8 cellular contexts compared by ENCODE assay signal in genomic region chr1:243253927-243254232, GRCh38. TPM values are rescaled to one million over a fixed set of nuclear protein-coding genes. Genes with fewer than 3 reads are reported as not detected.
DNase-seq lines count a peak whose midpoint lies in the region; ATAC-seq and TF ChIP-seq lines count a peak whose summit lies in the region.

No MANE protein-coding gene starts in this region.

- H3K27me3 Mint-ChIP-seq in CD8-positive, alpha-beta T cell (ENCODE audit: low read depth): no peaks in the 10 kb centered on the region
- H3K27me3 Mint-ChIP-seq in naive thymus-derived CD4-positive, alpha-beta T cell: peaks cover 0 to 3% (median 0%) of the 10 kb centered on the region in 5 donors

- intact Hi-C loops in CD8-positive, alpha-beta T cell (cut with DNase I, micrococcal nuclease): loop anchor here (2.0 to 10.0 kb wide), 10 partner anchors 597 to 1613 kb away; partner anchors contain the start of genes CHML (in 2 of the 2), COX20 (in 2 of the 2), OPN3 (in 2 of the 2) and AKT3 (in 1 of the 2)
- intact Hi-C loops in naive thymus-derived CD4-positive, alpha-beta T cell (cut with micrococcal nuclease): loop anchor here (2.0 to 10.0 kb wide), 9 partner anchors 33 to 1735 kb away; partner anchors contain the start of genes CHML (in 1 of the 2), COX20 (in 1 of the 2), FH (in 1 of the 2) and HNRNPU (in 1 of the 2)

- no peak for DNase-seq in CD8-positive, alpha-beta T cell
- DNase-seq in cerebellum (ENCODE audit: low spot score) (peak; percentile 7), NCI-H2171 treated with DMSO at 0.1 percent for 48 hours (lab: John Stamatoyannopoulos, UW) (no peak), NCI-H128 (lab: John Stamatoyannopoulos, UW; ENCODE audit: unreplicated experiment) (no peak), NCI-H1930 (lab: John Stamatoyannopoulos, UW) (no peak), cerebellar cortex (ENCODE audit: low spot score) (no peak)
- DNase-seq in naive thymus-derived CD4-positive, alpha-beta T cell: peak in 2 of 9 donors; percentile 12 to 21

- no peaks in the 10 kb centered on the region for H3K27me3 ChIP-seq in CD8-positive, alpha-beta T cell (ENCODE audit: insufficient read depth, low read length)
- H3K27me3 ChIP-seq in KMS-11 (ENCODE audit: insufficient read depth, low read depth): no peaks in the 10 kb centered on the region
- H3K27me3 ChIP-seq in naive thymus-derived CD4-positive, alpha-beta T cell (ENCODE audit: control insufficient read depth in 2 of 2, insufficient read depth in 2 of 2, low read length in 2 of 2): no peaks in the 10 kb centered on the region

- H3K4me2 ChIP-seq in KMS-11: peak overlapping the region; percentile 85

- H4K20me1 ChIP-seq in KMS-11 (ENCODE audit: insufficient read depth): no peaks in the 10 kb centered on the region

- H3K36me3 ChIP-seq in CD8-positive, alpha-beta T cell (ENCODE audit: insufficient read depth, low read length): no peaks in the 10 kb centered on the region
- no peaks in the 10 kb centered on the region for H3K36me3 ChIP-seq in KMS-11 (ENCODE audit: insufficient read depth)
- peaks cover 0 to 12% (median 0%) of the 10 kb centered on the region in 3 experiments for H3K36me3 ChIP-seq in naive thymus-derived CD4-positive, alpha-beta T cell (ENCODE audit: control insufficient read depth in 2 of 3, insufficient read depth in 3 of 3, low read length in 3 of 3)

- peak overlapping the region; percentile 94 for H3K4me3 ChIP-seq in CD8-positive, alpha-beta T cell (ENCODE audit: low read depth, low read length)
- H3K4me3 ChIP-seq in KMS-11 (IDR thresholded peaks at IDR 0.05; ENCODE audit: insufficient read depth, low read depth, low read length): peak overlapping the region; percentile 46
- peak overlapping the region; percentile 40 for H3K4me3 ChIP-seq in naive thymus-derived CD4-positive, alpha-beta T cell (ENCODE audit: low read length)

- peaks cover 26% of the 10 kb centered on the region for H3K4me1 ChIP-seq in CD8-positive, alpha-beta T cell (ENCODE audit: insufficient read depth, low read length)
- H3K4me1 ChIP-seq in KMS-11 (ENCODE audit: low read depth, poor library complexity, severe bottlenecking): peaks cover 30% of the 10 kb centered on the region
- H3K4me1 ChIP-seq in naive thymus-derived CD4-positive, alpha-beta T cell (ENCODE audit: control insufficient read depth in 2 of 2, insufficient read depth in 2 of 2, low read length in 2 of 2): peaks cover 13 to 22% of the 10 kb centered on the region in 2 donors

- H3K36me3 Mint-ChIP-seq in CD8-positive, alpha-beta T cell: peaks cover 18% of the 10 kb centered on the region
- H3K36me3 Mint-ChIP-seq in naive thymus-derived CD4-positive, alpha-beta T cell: peaks cover 0 to 5% (median 0%) of the 10 kb centered on the region in 5 donors

- peaks cover 49% of the 10 kb centered on the region for H3K4me1 Mint-ChIP-seq in CD8-positive, alpha-beta T cell (ENCODE audit: low read depth)
- H3K4me1 Mint-ChIP-seq in naive thymus-derived CD4-positive, alpha-beta T cell: peaks cover 14 to 66% (median 49%) of the 10 kb centered on the region in 7 donors

- peaks cover 61% of the 10 kb centered on the region; the same call in 1 of the 2 replicates for H3K79me2 ChIP-seq in KMS-11 (ENCODE audit: insufficient read depth, low read depth)

- no peak overlapping the region for H2AFZ ChIP-seq in KMS-11 (ENCODE audit: low read depth)

- peak overlapping the region; percentile 69 for H3K9ac ChIP-seq in KMS-11

- no peak for ATAC-seq in CD8-positive, alpha-beta T cell
- no peak for ATAC-seq in naive thymus-derived CD4-positive, alpha-beta T cell

- peak overlapping the region; percentile 95 for H3K27ac Mint-ChIP-seq in CD8-positive, alpha-beta T cell
- peak overlapping the region; percentile 88 to 100 (median 98) for H3K27ac Mint-ChIP-seq in naive thymus-derived CD4-positive, alpha-beta T cell

- peak overlapping the region; percentile 93 for H3K27ac ChIP-seq in CD8-positive, alpha-beta T cell (ENCODE audit: low read depth, low read length)
- H3K27ac ChIP-seq in KMS-11: peak overlapping the region; percentile 78
- H3K27ac ChIP-seq in naive thymus-derived CD4-positive, alpha-beta T cell (ENCODE audit: low read depth, low read length): peak overlapping the region; percentile 96

- H3K4me3 Mint-ChIP-seq in CD8-positive, alpha-beta T cell: peak overlapping the region; percentile 93
- peak overlapping the region; percentile 88 to 100 (median 98) for H3K4me3 Mint-ChIP-seq in naive thymus-derived CD4-positive, alpha-beta T cell

- CTCF ChIA-PET in CD8-positive, alpha-beta T cell (lab: Charles Lee): interaction anchor here (0.7 kb wide), 1 partner anchor 1207 kb away, joined by 3 read pairs; no protein-coding TSS in a partner anchor
- CTCF ChIA-PET in naive thymus-derived CD4-positive, alpha-beta T cell (lab: Charles Lee): interaction anchor here (1.2 kb wide), 1 partner anchor 1346 kb away, joined by 5 read pairs; no protein-coding TSS in a partner anchor

- H3K9me3 Mint-ChIP-seq in CD8-positive, alpha-beta T cell: no peaks in the 10 kb centered on the region
- H3K9me3 Mint-ChIP-seq in naive thymus-derived CD4-positive, alpha-beta T cell: peaks cover 0 to 4% (median 0%) of the 10 kb centered on the region in 11 donors

- TF ChIP-seq CTCF in CD8-positive, alpha-beta T cell (IDR thresholded peaks at IDR 0.05): no peak
- no peak for TF ChIP-seq CTCF in KMS-11 (conservative IDR thresholded peaks at IDR 0.05; ENCODE audit: low read depth, low read length)

- POLR2A ChIA-PET in CD8-positive, alpha-beta T cell (lab: Charles Lee): interaction anchor here (1.0 to 1.7 kb wide), 2 partner anchors 33 to 796 kb away, joined by 3 to 5 read pairs; no protein-coding TSS in a partner anchor
- POLR2A ChIA-PET in naive thymus-derived CD4-positive, alpha-beta T cell (lab: Charles Lee): interaction anchor here (1.1 to 2.8 kb wide), 6 partner anchors 10 to 1620 kb away, joined by 3 to 14 read pairs (median 5); no protein-coding TSS in a partner anchor

- no peaks in the 10 kb centered on the region for H3K9me3 ChIP-seq in CD8-positive, alpha-beta T cell (ENCODE audit: low read length)
- H3K9me3 ChIP-seq in naive thymus-derived CD4-positive, alpha-beta T cell (ENCODE audit: control insufficient read depth in 2 of 3, low read length in 3 of 3): no peaks in the 10 kb centered on the region

RNA-seq across cellular contexts. Expression of gene CEP170, which starts 1.2 kb away (rescaled TPM):
- total RNA-seq in CD8-positive, alpha-beta T cell: 10 to 100 TPM; 23.9 to 26.6 TPM
- 360 TPM for total RNA-seq in cerebellum
- 10 to 100 TPM; 32.9 to 56.1 (median 47.3) TPM for total RNA-seq in naive thymus-derived CD4-positive, alpha-beta T cell
- 10 to 100 TPM; 11.6 to 19.6 TPM for polyA plus RNA-seq in naive thymus-derived CD4-positive, alpha-beta T cell

RNA-seq across cellular contexts. Expression of gene SDCCAG8, which starts 2.0 kb away (rescaled TPM):
- total RNA-seq in CD8-positive, alpha-beta T cell: 10 to 100 TPM; 17.7 to 25.4 TPM
- total RNA-seq in cerebellum: 34.9 TPM
- total RNA-seq in naive thymus-derived CD4-positive, alpha-beta T cell: 10 to 100 TPM; 26.0 to 45.2 (median 41.4) TPM
- 10 to 100 TPM; 30.3 to 39.1 TPM for polyA plus RNA-seq in naive thymus-derived CD4-positive, alpha-beta T cell

Comparison
In these comparisons a context has a peak if more than half of its experiments do, and no peak if none do; other contexts are left out.
1. H3K4me3 ChIP-seq: peak in every context shown above with its lines; median percentile 94 in CD8-positive, alpha-beta T cell; 46 in KMS-11; 40 in naive thymus-derived CD4-positive, alpha-beta T cell.